13 cellular contexts compared by ENCODE assay signal in the genomic region with DNA sequence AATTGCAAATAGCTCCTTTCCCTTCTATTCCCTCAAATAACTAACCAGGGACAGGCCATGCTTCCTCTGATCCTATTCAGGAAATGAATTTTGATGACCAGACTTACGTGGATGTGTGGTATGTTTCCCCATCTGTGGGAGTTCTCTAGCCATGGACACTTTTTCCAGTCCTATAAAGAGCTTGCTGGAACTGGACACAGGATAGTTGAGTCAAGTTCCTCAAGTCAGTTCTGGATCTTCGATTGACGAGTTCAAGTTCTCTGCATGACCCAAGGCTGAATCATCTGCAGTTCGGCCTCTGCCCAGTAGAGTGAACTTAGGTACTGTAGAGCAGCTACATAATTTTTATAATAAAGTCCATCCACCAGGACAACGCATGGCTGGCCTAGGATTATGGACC. TPM values are rescaled to one million over a fixed set of nuclear protein-coding genes. Genes with fewer than 3 reads are reported as not detected.
DNase-seq lines count a peak whose midpoint lies in the region; ATAC-seq and TF ChIP-seq lines count a peak whose summit lies in the region.
"Had no signal": no experiment of that assay in that cellular context is flagged by ENCODE, and none has a peak within 500 bp of the region (broad histone marks: within the 10 kb centered on the region; RNA-seq: fewer than 3 reads in every experiment).

No MANE protein-coding gene starts in this region.

- no peak overlapping the region for H2AFZ ChIP-seq in PC-3 (ENCODE audit: low read length)

- H3K27ac Mint-ChIP-seq in endodermal cell = no peak overlapping the region
- no peak overlapping the region for H3K27ac Mint-ChIP-seq in T-cell
- H3K27ac Mint-ChIP-seq: memory B cell had no signal

- 87 to 89% methylated on average over 3 to 5 of the region's 5 CpGs for WGBS in endodermal cell (ENCODE audit: insufficient coverage in 1 of 2, insufficient read length in 1 of 2), 2 experiments
- 71 to 79% methylated on average over 1 to 5 of the region's 5 CpGs for WGBS in transverse colon (ENCODE audit: low coverage in 1 of 2), 2 donors

- H3K9me3 ChIP-seq in PC-3 (ENCODE audit: low read length) = no peaks in the 10 kb centered on the region
- no peaks in the 10 kb centered on the region for H3K9me3 ChIP-seq in endodermal cell (ENCODE audit: control insufficient read depth, low read length)
- H3K9me3 ChIP-seq in transverse colon = no peaks in the 10 kb centered on the region

- CTCF ChIA-PET in PC-3 (lab: Charles Lee) = interaction anchor here (0.5 to 0.6 kb wide), 2 partner anchors 89 to 296 kb away, joined by 3 to 5 read pairs; no protein-coding TSS in a partner anchor
- CTCF ChIA-PET in T-cell (lab: Charles Lee) = no interaction called here

- no peaks in the 10 kb centered on the region for H3K36me3 ChIP-seq in PC-3 (ENCODE audit: low read depth, low read length)
- H3K36me3 ChIP-seq in endodermal cell (ENCODE audit: control insufficient read depth, insufficient read depth, low read length) = no peaks in the 10 kb centered on the region
- H3K36me3 ChIP-seq in transverse colon = no peaks in the 10 kb centered on the region

- H3K36me3 Mint-ChIP-seq in endodermal cell (ENCODE audit: low read depth) (no peaks in the 10 kb centered on the region), T-cell (no peaks in the 10 kb centered on the region)

- H3K4me1 ChIP-seq in PC-3 (ENCODE audit: insufficient read depth, low read length) (peaks cover 18% of the 10 kb centered on the region), endodermal cell (ENCODE audit: control insufficient read depth, insufficient read depth, low read length) (no peaks in the 10 kb centered on the region), transverse colon (no peaks in the 10 kb centered on the region)

- H3K4me3 Mint-ChIP-seq in endodermal cell (no peak overlapping the region), T-cell (no peak overlapping the region)
- H3K4me3 Mint-ChIP-seq: memory B cell had no signal

- H3K79me2 ChIP-seq in PC-3 (ENCODE audit: low read length) = no peaks in the 10 kb centered on the region

- POLR2A ChIA-PET in PC-3 (lab: Charles Lee; ENCODE audit: unreplicated experiment) = interaction anchor here (0.7 to 1.0 kb wide), 2 partner anchors 36 to 286 kb away, joined by 4 to 5 read pairs; no protein-coding TSS in a partner anchor
- POLR2A ChIA-PET in T-cell (lab: Charles Lee) = interaction anchor here in 1 of 2 donors (0.6 kb wide), 1 partner anchor 25 kb away, joined by 3 read pairs; no protein-coding TSS in a partner anchor

- H3K9me3 Mint-ChIP-seq in endodermal cell (no peaks in the 10 kb centered on the region), T-cell (no peaks in the 10 kb centered on the region)

- no peaks in the 10 kb centered on the region for H4K20me1 ChIP-seq in PC-3 (ENCODE audit: low read length)

- H3K4me3 ChIP-seq in PC-3 (ENCODE audit: low read length) (no peak overlapping the region), endodermal cell (ENCODE audit: low read length) (no peak overlapping the region), transverse colon (no peak overlapping the region)

- ATAC-seq in PC-3 (peak; percentile 78), GM18861 (IDR thresholded peaks at IDR 0.05; ENCODE audit: unreplicated experiment) (no peak), T-cell (replicated peaks in 1 of 4) (no peak)

- H3K4me2 ChIP-seq in PC-3 (ENCODE audit: low read length) = peak overlapping the region; percentile 4; the same call in 1 of the 2 replicates

- H3K9ac ChIP-seq in PC-3 (ENCODE audit: low read length) (no peak overlapping the region), endodermal cell (ENCODE audit: extremely low read depth, low read length, poor library complexity, severe bottlenecking) (no peak overlapping the region)

- H3K27ac ChIP-seq in PC-3 (ENCODE audit: low read length) (peak overlapping the region; percentile 59), endodermal cell (ENCODE audit: low read depth, low read length) (no peak overlapping the region), transverse colon (no peak overlapping the region)

- BruUV-seq in PC-3 (replicated peaks; lab: Mats Ljungman, UMichigan) = no TSS peak

- peak; percentile 89 for DNase-seq in EL
- DNase-seq in PC-3 = peak; percentile 85
- DNase-seq in endodermal cell = no peak
- peak; percentile 45 for DNase-seq in renal cortical epithelial cell (ENCODE audit: low read depth)
- DNase-seq in T-cell = no peak
- DNase-seq in T-helper 9 cell = no peak
- DNase-seq in transverse colon = no peak
- DNase-seq: activated CD4-positive, alpha-beta T cell treated with anti-CD3 and anti-CD28 coated beads for 1 hour; activated naive CD4-positive, alpha-beta T cell; NCI-H2081; stimulated activated naive CD4-positive, alpha-beta T cell treated with Interleukin-2 at 50 U/mL for 16 hours had no signal

- no peaks in the 10 kb centered on the region for H3K27me3 ChIP-seq in PC-3 (ENCODE audit: low read length)
- H3K27me3 ChIP-seq in endodermal cell (ENCODE audit: control insufficient read depth, insufficient read depth, low read length, poor library complexity, severe bottlenecking) = no peaks in the 10 kb centered on the region
- H3K27me3 ChIP-seq in transverse colon = no peaks in the 10 kb centered on the region

- in situ Hi-C loops in transverse colon (cut with MboI; ENCODE audit: low pct_ligation_motif_present in 1 of 4, low pct_unique_long_range_greater_than_20kb in 1 of 4, low sequenced_read_pairs in 3 of 4) = no loop called here

- TF ChIP-seq EP300 in transverse colon (IDR thresholded peaks at IDR 0.05; ENCODE audit: low read depth) = no peak

- intact Hi-C loops in PC-3 (cut with micrococcal nuclease) = no loop called here
- intact Hi-C loops in transverse colon (cut with DNase I; ENCODE audit: low total_unique reads) = no loop called here

- H3K27me3 Mint-ChIP-seq in endodermal cell (ENCODE audit: insufficient read depth) (no peaks in the 10 kb centered on the region), T-cell (peaks cover 15 to 21% of the 10 kb centered on the region in 2 donors)

- TF ChIP-seq CTCF in PC-3 (conservative IDR thresholded peaks at IDR 0.05; ENCODE audit: low read depth, low read length) = peak; percentile 56
- peak; percentile 48 for TF ChIP-seq CTCF in endodermal cell (conservative IDR thresholded peaks at IDR 0.05)
- no peak for TF ChIP-seq CTCF in transverse colon (IDR thresholded peaks at IDR 0.05)

- H3K4me1 Mint-ChIP-seq in endodermal cell = no peaks in the 10 kb centered on the region
- no peaks in the 10 kb centered on the region for H3K4me1 Mint-ChIP-seq in T-cell
- H3K4me1 Mint-ChIP-seq: memory B cell had no signal

- no peaks in the 10 kb centered on the region for H3K9me2 ChIP-seq in PC-3 (replicated peaks; ENCODE audit: low read length)

- no peak for TF ChIP-seq POLR2A in transverse colon (IDR thresholded peaks at IDR 0.05)

- no peaks in the 10 kb centered on the region for H3F3A ChIP-seq in PC-3 (ENCODE audit: low read length, unreplicated experiment)

RNA-seq across cellular contexts. Expression of a gene that starts 52.7 kb away (rescaled TPM):
- total RNA-seq in PC-3 (2014; rRNA removed) (868 and 934 TPM in 2 replicates), endodermal cell (100 to 1,000 TPM in 1 of 2 donors, 10 to 100 TPM in 1; 65.7 to 214 TPM), renal cortical epithelial cell (225 and 668 TPM in 2 replicates), T-cell (1 to 10 TPM; 1.0 to 4.2 (median 2.8) TPM), transverse colon (10 to 100 TPM; 26.4 to 78.0 (median 45.0) TPM)
- polyA plus RNA-seq in endodermal cell (2013, experiment 1 of 2) = 203 TPM
- polyA plus RNA-seq in endodermal cell (2013, experiment 2 of 2) = 171 TPM

Comparison
In these comparisons a context has a peak if more than half of its experiments do, and no peak if none do; other contexts are left out.
1. DNase-seq: peak in EL (single experiment), PC-3 (single experiment) and renal cortical epithelial cell (single experiment); none in endodermal cell (single experiment), T-cell (0 of 34), T-helper 9 cell (single experiment) and transverse colon (single experiment).
2. CTCF ChIP-seq: peak in PC-3 (single experiment) and endodermal cell (single experiment); none in transverse colon (0 of 5).
3. RNA of a gene that starts 52.7 kb away (total RNA-seq): 868 to 934 TPM in PC-3, 225 to 668 TPM in renal cortical epithelial cell, 65.7 to 214 TPM in endodermal cell and 26.4 to 78.0 TPM in transverse colon; 1.0 to 4.2 TPM in T-cell; every median in the first group is over 4 times any median in the second.